In the genomic region with DNA sequence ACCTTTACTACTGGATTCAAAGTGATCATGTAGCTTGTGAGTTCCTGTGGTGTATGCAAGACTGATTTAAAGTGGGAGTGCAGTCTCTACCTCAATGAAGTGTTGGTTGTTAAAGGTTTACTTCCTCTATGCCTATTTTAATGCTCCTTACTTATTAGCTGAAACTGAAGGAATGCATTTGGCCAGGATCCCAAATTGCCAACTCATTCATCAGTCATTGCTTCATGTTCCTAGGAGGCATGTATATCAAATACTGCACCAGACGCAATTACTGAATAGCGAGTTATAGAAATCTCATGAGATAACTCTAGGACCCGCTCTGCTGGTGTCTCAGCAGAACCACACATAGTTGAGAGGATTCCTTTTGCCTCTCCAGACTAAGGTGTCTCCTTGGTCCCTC, we compare ENCODE assay signal across 15 cellular contexts.
A peak's percentile ranks its signal among the peaks of the same experiment; 100 is the strongest.
DNase-seq lines count a peak whose midpoint lies in the region; ATAC-seq and TF ChIP-seq lines count a peak whose summit lies in the region.
"Had no signal": no experiment of that assay in that cellular context is flagged by ENCODE, and none has a peak within 500 bp of the region (broad histone marks: within the 10 kb centered on the region; RNA-seq: fewer than 3 reads in every experiment).

No MANE protein-coding gene starts in this region.

- POLR2A ChIA-PET in BJ (lab: Charles Lee): no interaction called here

- CTCF ChIA-PET in BJ (lab: Yijun Ruan, JAX) (interaction anchor here (0.9 to 3.1 kb wide), 5 partner anchors 19 to 72 kb away, joined by 4 to 22 read pairs (median 4); no protein-coding TSS in a partner anchor), mammary epithelial cell (lab: Charles Lee; ENCODE audit: low non-redundant PET) (no interaction called here)

- no peaks in the 10 kb centered on the region for H4K20me1 ChIP-seq in mammary epithelial cell (ENCODE audit: insufficient read depth, low read length)

- H2AFZ ChIP-seq in mammary epithelial cell (ENCODE audit: low read depth, low read length): peak overlapping the region; percentile 58

- H3K4me3 ChIP-seq in BJ (ENCODE audit: low read depth, low read length) (no peak overlapping the region), MG63 (no peak overlapping the region), mammary epithelial cell (replicated peaks in 1 of 3; ENCODE audit: insufficient read depth in 1 of 3, low read depth in 2 of 3, low read length in 3 of 3) (no peak overlapping the region), lower lobe of right lung (no peak overlapping the region)
- H3K4me3 ChIP-seq: left lung, prostate gland had no signal

- H3K27me3 ChIP-seq in BJ (ENCODE audit: control insufficient read depth, insufficient read depth, low read length) (no peaks in the 10 kb centered on the region), MG63 (no peaks in the 10 kb centered on the region), mammary epithelial cell (ENCODE audit: insufficient read depth, low read length) (no peaks in the 10 kb centered on the region), lower lobe of right lung (ENCODE audit: low read depth) (no peaks in the 10 kb centered on the region)
- H3K27me3 ChIP-seq: left lung had no signal

- H3K4me1 ChIP-seq in mammary epithelial cell (ENCODE audit: insufficient read depth, low read length): peaks cover 22% of the 10 kb centered on the region
- H3K4me1 ChIP-seq in lower lobe of right lung: peaks cover 35% of the 10 kb centered on the region
- H3K4me1 ChIP-seq: prostate gland had no signal

- no peaks in the 10 kb centered on the region for H3K79me2 ChIP-seq in mammary epithelial cell (ENCODE audit: insufficient read depth, low read length)

- intact Hi-C loops in mammary epithelial cell (cut with micrococcal nuclease) (loop anchor here (1.0 to 2.0 kb wide), 3 partner anchors 16 to 64 kb away; no protein-coding TSS in a partner anchor), lower lobe of right lung (cut with DNase I) (no loop called here)

- H3K9ac ChIP-seq in mammary epithelial cell (ENCODE audit: insufficient read depth, low read length): no peak overlapping the region

- no TSS peak for BruUV-seq in mammary epithelial cell (replicated peaks; lab: Mats Ljungman, UMichigan)

- 0 out of 2 replicates have a peak, but pooled peaks cover 3% of the 10 kb centered on the region for H3K9me3 ChIP-seq in MG63
- no peaks in the 10 kb centered on the region for H3K9me3 ChIP-seq in mammary epithelial cell (replicated peaks; ENCODE audit: insufficient read depth, low read length)
- no peaks in the 10 kb centered on the region for H3K9me3 ChIP-seq in lower lobe of right lung
- H3K9me3 ChIP-seq: left lung, prostate gland had no signal

- 0 out of 2 replicates have a peak, but pooled peaks have one; percentile 15 for TF ChIP-seq CTCF in BJ (IDR thresholded peaks at IDR 0.05; ENCODE audit: insufficient read depth, low read depth, low read length)
- peak; percentile 15 to 63 for TF ChIP-seq CTCF in mammary epithelial cell (conservative IDR thresholded peaks at IDR 0.05 in 1 of 2, IDR thresholded peaks at IDR 0.05 in 1 of 2; ENCODE audit: extremely low read depth in 1 of 2, insufficient read depth in 1 of 2, low read depth in 1 of 2, low read length in 2 of 2)
- no peak for TF ChIP-seq CTCF in lower lobe of right lung (IDR thresholded peaks at IDR 0.05)
- no peak for TF ChIP-seq CTCF in GM10266 (IDR thresholded peaks at IDR 0.05; ENCODE audit: control insufficient read depth, insufficient read depth, low read depth, missing control alignments)

- 8% methylated on average over 3 of the region's 3 CpGs for WGBS in mammary epithelial cell (ENCODE audit: low coverage, missing lambda C conversion rate)

- H3K27ac ChIP-seq in mammary epithelial cell (ENCODE audit: insufficient read depth, low read depth, low read length) (peak overlapping the region; percentile 37), lower lobe of right lung (peak overlapping the region; percentile 46)
- H3K27ac ChIP-seq: left lung, prostate gland had no signal

- peak overlapping the region; percentile 25 for H3K4me2 ChIP-seq in mammary epithelial cell (ENCODE audit: insufficient read depth, low read depth, low read length)

- in situ Hi-C loops in mammary epithelial cell (cut with MboI; ENCODE audit: low sequenced_read_pairs in 2 of 2): no loop called here

- H3K36me3 ChIP-seq in BJ (ENCODE audit: control insufficient read depth, insufficient read depth, low read length) (no peaks in the 10 kb centered on the region), MG63 (no peaks in the 10 kb centered on the region), mammary epithelial cell (ENCODE audit: insufficient read depth, low read length) (no peaks in the 10 kb centered on the region), lower lobe of right lung (no peaks in the 10 kb centered on the region)
- H3K36me3 ChIP-seq: left lung, prostate gland had no signal

- dilution Hi-C loops in mammary epithelial cell (cut with HindIII; ENCODE audit: low sequenced_read_pairs): no loop called here

- ATAC-seq in lower lobe of right lung (peak; percentile 15 to 21), GM18498 (IDR thresholded peaks at IDR 0.05; ENCODE audit: unreplicated experiment) (no peak), GM21619 (IDR thresholded peaks at IDR 0.05; ENCODE audit: unreplicated experiment) (no peak)
- ATAC-seq: HepG2, left lung had no signal

- peak; percentile 43 for DNase-seq in BJ (ENCODE audit: low read depth)
- peak; percentile 75 for DNase-seq in MG63
- peak; percentile 94 for DNase-seq in mammary epithelial cell
- no peak for DNase-seq in lower lobe of right lung
- DNase-seq in GM10266 (ENCODE audit: extremely low spot score): no peak
- DNase-seq in stimulated activated CD4-positive, alpha-beta T cell treated with anti-CD3 and anti-CD28 coated beads, Interleukin-12 subunit alpha, Interleukin-12 subunit beta, amount 100 ng/mL, for 4 hours: no peak
- DNase-seq: activated CD4-positive, alpha-beta T cell treated with anti-CD3 and anti-CD28 coated beads, Interleukin-2, amount 50 U/mL, for 48 hours; activated naive CD8-positive, alpha-beta T cell treated with anti-CD3 and anti-CD28 coated beads for 36 hours; CD4-positive, CD25-positive, alpha-beta regulatory T cell; left lung; NCI-H2081 treated with DMSO at 0.1 percent for 48 hours had no signal

Comparison
In these comparisons a context has a peak if more than half of its experiments do, and no peak if none do; other contexts are left out.
1. DNase-seq: peak in BJ (single experiment), MG63 (single experiment) and mammary epithelial cell (single experiment); none in lower lobe of right lung (single experiment), GM10266 (single experiment) and stimulated activated CD4-positive, alpha-beta T cell treated with anti-CD3 and anti-CD28 coated beads, Interleukin-12 subunit alpha, Interleukin-12 subunit beta, amount 100 ng/mL, for 4 hours (single experiment).
2. CTCF ChIP-seq: peak in BJ (single experiment) and mammary epithelial cell (2 of 2); none in lower lobe of right lung (single experiment) and GM10266 (single experiment).
3. ATAC-seq: peak in lower lobe of right lung (2 of 2); none in GM18498 (single experiment) and GM21619 (single experiment).